ENCODE assay signal across 2 cellular contexts in the genomic region with DNA sequence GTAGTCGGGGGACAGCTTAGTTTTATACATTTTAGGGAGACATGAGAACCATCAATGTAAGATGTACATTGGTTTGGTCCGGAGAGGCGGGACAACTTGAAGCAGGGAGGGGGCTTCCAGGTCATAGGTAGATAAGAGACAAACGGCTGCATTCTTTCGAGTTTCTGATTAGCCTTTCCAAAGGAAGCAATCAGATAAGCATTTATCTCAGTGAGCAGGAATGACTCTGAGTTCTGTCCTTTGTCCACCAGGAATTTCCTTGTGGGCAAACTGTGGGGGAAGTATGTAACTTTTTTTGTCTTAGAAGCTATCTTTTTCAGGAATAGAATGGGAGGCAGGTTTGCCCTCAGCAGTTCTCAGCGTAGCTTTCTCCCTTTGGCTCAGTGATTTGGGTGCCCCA.
TF ChIP-seq lines count a peak whose summit lies in the region.

No MANE protein-coding gene starts in this region.

TF ChIP-seq in SK-N-SH, 30 proteins besides CTCF, POLR2A, EP300 and RAD21 (continued from another document):
- no peak for TF ChIP-seq TEAD4 (IDR thresholded peaks at IDR 0.05; ENCODE audit: borderline replicate concordance, insufficient read depth)
- TF ChIP-seq NFIC (IDR thresholded peaks at IDR 0.05; ENCODE audit: borderline replicate concordance): no peak
- no peak for TF ChIP-seq USF2 (IDR thresholded peaks at IDR 0.05; ENCODE audit: borderline replicate concordance, low read depth, low read length)
- TF ChIP-seq, protein P1, sequence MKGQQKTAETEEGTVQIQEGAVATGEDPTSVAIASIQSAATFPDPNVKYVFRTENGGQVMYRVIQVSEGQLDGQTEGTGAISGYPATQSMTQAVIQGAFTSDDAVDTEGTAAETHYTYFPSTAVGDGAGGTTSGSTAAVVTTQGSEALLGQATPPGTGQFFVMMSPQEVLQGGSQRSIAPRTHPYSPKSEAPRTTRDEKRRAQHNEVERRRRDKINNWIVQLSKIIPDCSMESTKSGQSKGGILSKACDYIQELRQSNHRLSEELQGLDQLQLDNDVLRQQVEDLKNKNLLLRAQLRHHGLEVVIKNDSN (IDR thresholded peaks at IDR 0.05; ENCODE audit: borderline replicate concordance, low read depth): no peak

TF ChIP-seq in SK-N-SH treated with all-trans-retinoic acid at 6 μM for 48 hours, 23 proteins besides CTCF, POLR2A, EP300 and RAD21 (continued from another document):
- TF ChIP-seq ZFP30 (CRISPR knock-in tag; IDR thresholded peaks at IDR 0.05) (no peak), RARB (CRISPR knock-in tag; IDR thresholded peaks at IDR 0.05) (no peak), CSDC2 (CRISPR knock-in tag; IDR thresholded peaks at IDR 0.05) (no peak)
- TF ChIP-seq, protein P2, sequence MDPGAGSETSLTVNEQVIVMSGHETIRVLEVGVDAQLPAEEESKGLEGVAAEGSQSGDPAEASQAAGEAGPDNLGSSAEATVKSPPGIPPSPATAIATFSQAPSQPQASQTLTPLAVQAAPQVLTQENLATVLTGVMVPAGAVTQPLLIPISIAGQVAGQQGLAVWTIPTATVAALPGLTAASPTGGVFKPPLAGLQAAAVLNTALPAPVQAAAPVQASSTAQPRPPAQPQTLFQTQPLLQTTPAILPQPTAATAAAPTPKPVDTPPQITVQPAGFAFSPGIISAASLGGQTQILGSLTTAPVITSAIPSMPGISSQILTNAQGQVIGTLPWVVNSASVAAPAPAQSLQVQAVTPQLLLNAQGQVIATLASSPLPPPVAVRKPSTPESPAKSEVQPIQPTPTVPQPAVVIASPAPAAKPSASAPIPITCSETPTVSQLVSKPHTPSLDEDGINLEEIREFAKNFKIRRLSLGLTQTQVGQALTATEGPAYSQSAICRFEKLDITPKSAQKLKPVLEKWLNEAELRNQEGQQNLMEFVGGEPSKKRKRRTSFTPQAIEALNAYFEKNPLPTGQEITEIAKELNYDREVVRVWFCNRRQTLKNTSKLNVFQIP (CRISPR knock-in tag; IDR thresholded peaks at IDR 0.05; ENCODE audit: borderline replicate concordance, low read depth): no peak
TF ChIP-seq in SK-N-SH treated with all-trans-retinoic acid at 6 μM for 48 hours: peak in this region for 0.
